Comparison of ENCODE assay signal across 8 cellular contexts in genomic region chr6:110358536-110359148, GRCh38. TPM values are rescaled to one million over a fixed set of nuclear protein-coding genes. Genes with fewer than 3 reads are reported as not detected.
A peak's percentile ranks its signal among the peaks of the same experiment; 100 is the strongest.
DNase-seq lines count a peak whose midpoint lies in the region; ATAC-seq, FAIRE-seq and TF ChIP-seq lines count a peak whose summit lies in the region.

No MANE protein-coding gene starts in this region.

- H3K4me3 ChIP-seq in H1 (ENCODE audit: extremely low read depth in 1 of 4, insufficient read depth in 2 of 4, low read depth in 3 of 4, low read length in 4 of 4), result peak overlapping the region; percentile 40 to 65 (median 62)

- no peaks in the 10 kb centered on the region for H3K9me3 Mint-ChIP-seq in stimulated activated naive CD8-positive, alpha-beta T cell treated with anti-CD3 and anti-CD28 coated beads, Interleukin-15, Interleukin-2, amounts not matched to agents 100 ng/mL and 50 ng/mL, for 24 hours
- peaks cover 0 to 2% of the 10 kb centered on the region in 2 donors for H3K9me3 Mint-ChIP-seq in natural killer cell

- no peak overlapping the region for H2BK15ac ChIP-seq in H1 (ENCODE audit: low read length)

- no peaks in the 10 kb centered on the region for H3K79me1 ChIP-seq in H1 (ENCODE audit: low read depth, low read length)

- peaks cover 12% of the 10 kb centered on the region for H3K4me1 Mint-ChIP-seq in stimulated activated naive CD8-positive, alpha-beta T cell treated with anti-CD3 and anti-CD28 coated beads, Interleukin-15, Interleukin-2, amounts not matched to agents 100 ng/mL and 50 ng/mL, for 24 hours (ENCODE audit: low read depth)
- H3K4me1 Mint-ChIP-seq in natural killer cell, result peaks cover 11 to 12% of the 10 kb centered on the region in 2 donors

- H3K23ac ChIP-seq in H1 (ENCODE audit: insufficient read length), result no peak overlapping the region

- no peak overlapping the region for H2BK20ac ChIP-seq in H1 (ENCODE audit: low read length)

- POLR2A ChIA-PET in H1 (lab: Charles Lee; ENCODE audit: partially characterized antibody), result no interaction called here

- peaks cover 29% of the 10 kb centered on the region for H3K27me3 Mint-ChIP-seq in stimulated activated naive CD8-positive, alpha-beta T cell treated with anti-CD3 and anti-CD28 coated beads, Interleukin-15, Interleukin-2, amounts not matched to agents 100 ng/mL and 50 ng/mL, for 24 hours
- peaks cover 56 to 65% of the 10 kb centered on the region in 2 donors for H3K27me3 Mint-ChIP-seq in natural killer cell (ENCODE audit: low read depth in 2 of 2)

- H2AK5ac ChIP-seq in H1 (ENCODE audit: low read depth, low read length), result no peak overlapping the region

- no peak for TF ChIP-seq EP300 in H1 (IDR thresholded peaks at IDR 0.05; ENCODE audit: borderline replicate concordance in 1 of 2, low read depth in 2 of 2, low read length in 2 of 2)

- H3K4me2 ChIP-seq in H1 (ENCODE audit: insufficient read depth in 1 of 2, low read depth in 2 of 2, low read length in 2 of 2), result peak overlapping the region; percentile 75 to 88

- no peak overlapping the region for H3K27ac Mint-ChIP-seq in stimulated activated naive CD8-positive, alpha-beta T cell treated with anti-CD3 and anti-CD28 coated beads, Interleukin-15, Interleukin-2, amounts not matched to agents 100 ng/mL and 50 ng/mL, for 24 hours
- H3K27ac Mint-ChIP-seq in natural killer cell, result no peak overlapping the region

- H3K4me3 Mint-ChIP-seq in stimulated activated naive CD8-positive, alpha-beta T cell treated with anti-CD3 and anti-CD28 coated beads, Interleukin-15, Interleukin-2, amounts not matched to agents 100 ng/mL and 50 ng/mL, for 24 hours, result peak overlapping the region; percentile 55
- peak overlapping the region; percentile 81 for H3K4me3 Mint-ChIP-seq in natural killer cell

- no peak overlapping the region for H4K8ac ChIP-seq in H1 (ENCODE audit: extremely low read depth, insufficient read depth, low read length)

- no peaks in the 10 kb centered on the region for H3K79me2 ChIP-seq in H1 (ENCODE audit: control insufficient read depth in 1 of 2, insufficient read depth in 2 of 2, low read length in 2 of 2)

- no peaks in the 10 kb centered on the region for H3K36me3 Mint-ChIP-seq in stimulated activated naive CD8-positive, alpha-beta T cell treated with anti-CD3 and anti-CD28 coated beads, Interleukin-15, Interleukin-2, amounts not matched to agents 100 ng/mL and 50 ng/mL, for 24 hours (ENCODE audit: low read depth)
- H3K36me3 Mint-ChIP-seq in natural killer cell, result peaks cover 8% of the 10 kb centered on the region

- peak overlapping the region in 1 of 4 experiments; percentile 42; a peak in 1 of 7 replicates for H3K9ac ChIP-seq in H1 (replicated peaks in 1 of 4; ENCODE audit: extremely low read depth in 1 of 4, low read depth in 3 of 4, low read length in 3 of 4)

- H3K9me3 ChIP-seq in H1 (ENCODE audit: insufficient read depth in 2 of 2, low read depth in 1 of 2, low read length in 1 of 2), result no peaks in the 10 kb centered on the region

- no peak overlapping the region for H3K27ac ChIP-seq in H1 (ENCODE audit: low read depth, low read length)

- H4K91ac ChIP-seq in H1 (replicated peaks; ENCODE audit: insufficient read length, low read length), result no peak overlapping the region

- peaks cover 4% of the 10 kb centered on the region; the same call in 1 of the 2 replicates for H3K23me2 ChIP-seq in H1 (ENCODE audit: low read depth, low read length)

- DNase-seq in stimulated activated naive CD8-positive, alpha-beta T cell treated with anti-CD3 and anti-CD28 coated beads, Interleukin-15, Interleukin-2, amounts not matched to agents 100 U/mL and 50 U/mL, for 24 hours, result no peak
- DNase-seq in H1 (ENCODE audit: low read depth in 1 of 2, low spot score in 2 of 2), result no peak
- DNase-seq in natural killer cell, result no peak
- no peak for DNase-seq in NCI-H510A treated with DMSO at 0.1 percent for 48 hours (lab: John Stamatoyannopoulos, UW)
- DNase-seq in effector CD8-positive, alpha-beta T cell (lab: John Stamatoyannopoulos, UW), result no peak

- TF ChIP-seq RAD21 in H1 (IDR thresholded peaks at IDR 0.05 in 1 of 2, conservative IDR thresholded peaks at IDR 0.05 in 1 of 2; ENCODE audit: low read depth in 2 of 2, low read length in 2 of 2), result no peak

- no peak for FAIRE-seq in H1 (lab: Jason Lieb, UNC)

- H3K36me3 ChIP-seq in H1 (ENCODE audit: control insufficient read depth in 2 of 4, insufficient read depth in 4 of 4, low read length in 3 of 4), result no peaks in the 10 kb centered on the region

- TF ChIP-seq POLR2A in H1 (IDR thresholded peaks at IDR 0.05; ENCODE audit: control extremely low read depth in 1 of 2, low read depth in 2 of 2, low read length in 2 of 2), result no peak

- TF ChIP-seq CTCF in H1 (IDR thresholded peaks at IDR 0.05; ENCODE audit: control extremely low read depth in 1 of 3, insufficient read depth in 1 of 3, low read depth in 1 of 3, low read length in 3 of 3) (no peak), natural killer cell (IDR thresholded peaks at IDR 0.05) (no peak)

- 51% methylated on average over 13 of the region's 13 CpGs; no CpG with 5 or more reads in 1 of the 2 experiments for WGBS in H1 (ENCODE audit: extremely low coverage in 1 of 2, insufficient coverage in 1 of 2, insufficient read length in 1 of 2, insufficient replicate concordance in 2 of 2, low coverage in 1 of 2, low lambda C conversion rate in 2 of 2, missing lambda C conversion rate in 1 of 2), 2 experiments

- H4K20me1 ChIP-seq in H1 (replicated peaks in 1 of 2; ENCODE audit: control insufficient read depth in 1 of 2, insufficient read depth in 2 of 2, low read length in 2 of 2), result no peaks in the 10 kb centered on the region

- intact Hi-C loops in natural killer cell (cut with micrococcal nuclease), result no loop called here

- ATAC-seq in stimulated activated naive CD8-positive, alpha-beta T cell treated with anti-CD3 and anti-CD28 coated beads, Interleukin-15, Interleukin-2, amounts not matched to agents 100 U/mL and 50 U/mL, for 24 hours, result no peak
- no peak for ATAC-seq in natural killer cell
- ATAC-seq in HG02870 (IDR thresholded peaks at IDR 0.05; ENCODE audit: unreplicated experiment), result no peak
- ATAC-seq in GM18909 (IDR thresholded peaks at IDR 0.05; ENCODE audit: poor library complexity, unreplicated experiment), result no peak

- no peak overlapping the region for H2BK12ac ChIP-seq in H1 (ENCODE audit: low read depth, low read length)

- H3K14ac ChIP-seq in H1 (ENCODE audit: insufficient read length), result no peak overlapping the region

- no peak overlapping the region for H2BK120ac ChIP-seq in H1 (replicated peaks; ENCODE audit: low read depth, low read length)

- H2BK5ac ChIP-seq in H1 (ENCODE audit: low read depth, low read length), result no peak overlapping the region

- no peak overlapping the region for H3K18ac ChIP-seq in H1 (ENCODE audit: extremely low read depth, low read length)

- peaks cover 8 to 24% (median 18%) of the 10 kb centered on the region in 4 experiments for H3K27me3 ChIP-seq in H1 (replicated peaks in 1 of 4; ENCODE audit: control insufficient read depth in 3 of 4, extremely low read depth in 1 of 4, insufficient read depth in 3 of 4, low read length in 3 of 4)

- H2AFZ ChIP-seq in H1 (ENCODE audit: low read length), result peak overlapping the region; percentile 70; the same call in 1 of the 2 replicates

- no peak overlapping the region for H3K56ac ChIP-seq in H1 (replicated peaks; ENCODE audit: insufficient read length, low read depth, low read length)

- H3K4ac ChIP-seq in H1 (replicated peaks; ENCODE audit: insufficient read length, low read depth, low read length), result no peak overlapping the region

- CTCF ChIA-PET in H1 (lab: Charles Lee; ENCODE audit: partially characterized antibody), result no interaction called here

- H4K5ac ChIP-seq in H1 (ENCODE audit: insufficient read length, low read depth, low read length), result no peak overlapping the region

- peaks cover 13 to 25% (median 17%) of the 10 kb centered on the region in 4 experiments for H3K4me1 ChIP-seq in H1 (replicated peaks in 1 of 4; ENCODE audit: control insufficient read depth in 3 of 4, insufficient read depth in 4 of 4, low read length in 3 of 4)

TF ChIP-seq in H1, 55 proteins besides CTCF, POLR2A, EP300 and RAD21 (continues in another document):
- TF ChIP-seq HDAC6 (IDR thresholded peaks at IDR 0.05; ENCODE audit: low read depth, low read length) (no peak), RNF2 (IDR thresholded peaks at IDR 0.05; ENCODE audit: borderline replicate concordance, low read depth, low read length, missing control alignments, poor library complexity, severe bottlenecking) (no peak), ATF2 (IDR thresholded peaks at IDR 0.05; ENCODE audit: low read length) (no peak)

RNA-seq across cellular contexts. Expression of gene METTL24, which starts 0.5 kb away (rescaled TPM):
- total RNA-seq in H1 (2021; fragmentation: NEBNext Ultra II Directional; extraction: Animal tissue kit (Norgen Biotek cat#: 25700)), result 0.39 and 0.44 TPM in 2 replicates
- polyA plus RNA-seq in H1 (2011; rRNA removed), result 0.17 and 0.30 TPM in 2 replicates
- polyA plus RNA-seq in H1 (2011; cell fraction: cytosol; rRNA removed), result 0.27 TPM
- 0.73 TPM for polyA plus RNA-seq in H1 (2011; cell fraction: nucleus; rRNA removed)
- 0.16 to 0.28 TPM (median 0.20 TPM) in 3 of 4 replicates, not detected in the other for polyA plus RNA-seq in H1 (2012, experiment 1 of 2)
- not detected for polyA plus RNA-seq in H1 (2012, experiment 2 of 2)
- polyA plus RNA-seq in H1 (2013, experiment 1 of 2), result 0.08 TPM
- 0.17 TPM for polyA plus RNA-seq in H1 (2013, experiment 2 of 2)
- 1.2 and 2.6 TPM in 2 replicates for polyA minus RNA-seq in H1 (2011; rRNA and poly(A)+ RNA removed)
- not detected for polyA minus RNA-seq in H1 (2011; cell fraction: cytosol; rRNA and poly(A)+ RNA removed)
- 5.0 TPM for polyA minus RNA-seq in H1 (2011; cell fraction: nucleus; rRNA and poly(A)+ RNA removed)
- total RNA-seq in natural killer cell, result under 1 TPM in 2 of 3 donors, not detected in 1; 0.24 to 1.00 TPM

RNA-seq across cellular contexts. Expression of gene DDO, which starts 56.7 kb away (rescaled TPM):
- not detected in 2 replicates for total RNA-seq in H1 (2021; fragmentation: NEBNext Ultra II Directional; extraction: Animal tissue kit (Norgen Biotek cat#: 25700))
- polyA plus RNA-seq in H1 (2011; rRNA removed), result not detected in 2 replicates
- polyA plus RNA-seq in H1 (2011; cell fraction: cytosol; rRNA removed), result not detected
- polyA plus RNA-seq in H1 (2011; cell fraction: nucleus; rRNA removed), result not detected
- polyA plus RNA-seq in H1 (2012, experiment 1 of 2), result not detected in 4 replicates
- not detected for polyA plus RNA-seq in H1 (2012, experiment 2 of 2)
- not detected for polyA plus RNA-seq in H1 (2013, experiment 1 of 2)
- polyA plus RNA-seq in H1 (2013, experiment 2 of 2), result 0.02 TPM
- polyA minus RNA-seq in H1 (2011; rRNA and poly(A)+ RNA removed), result not detected in 2 replicates
- polyA minus RNA-seq in H1 (2011; cell fraction: cytosol; rRNA and poly(A)+ RNA removed), result not detected
- polyA minus RNA-seq in H1 (2011; cell fraction: nucleus; rRNA and poly(A)+ RNA removed), result not detected
- total RNA-seq in natural killer cell, result under 1 TPM in 2 of 3 donors, not detected in 1; 0.25 to 0.50 TPM
